Comparison of ENCODE assay signal across 1 cellular context in the genomic region with DNA sequence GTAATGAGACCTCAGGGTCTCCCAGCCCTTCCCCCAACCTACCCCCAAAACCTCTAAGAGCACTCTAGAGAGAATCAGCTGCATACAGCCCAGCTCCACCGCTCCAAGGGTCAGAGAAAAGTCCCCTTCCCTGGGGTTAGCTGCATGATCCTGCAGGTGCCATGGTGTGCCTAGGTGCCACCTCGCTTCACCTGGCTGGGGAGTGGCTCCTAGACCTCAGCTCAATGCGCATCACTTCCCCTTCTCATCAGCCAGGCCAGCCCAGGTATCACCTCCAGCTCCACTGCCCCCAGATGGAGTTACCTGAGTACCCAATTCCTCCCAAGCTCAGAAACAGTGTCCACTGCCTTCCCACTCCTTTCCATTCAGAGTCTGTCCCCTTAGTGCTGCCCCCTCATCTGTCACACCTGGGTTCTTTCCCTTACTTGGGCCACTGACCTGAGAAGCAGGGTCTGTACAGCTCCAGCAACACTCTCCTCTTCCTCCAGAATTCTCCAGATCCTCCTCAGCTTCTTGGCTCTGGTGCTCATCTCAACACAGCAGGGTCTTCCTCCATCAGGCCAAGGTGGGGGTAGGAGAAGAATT.
TF ChIP-seq lines count a peak whose summit lies in the region.

No MANE protein-coding gene starts in this region.

TF ChIP-seq in GM12878, 131 proteins besides CTCF, POLR2A, EP300 and RAD21:
- TF ChIP-seq, protein P1, sequence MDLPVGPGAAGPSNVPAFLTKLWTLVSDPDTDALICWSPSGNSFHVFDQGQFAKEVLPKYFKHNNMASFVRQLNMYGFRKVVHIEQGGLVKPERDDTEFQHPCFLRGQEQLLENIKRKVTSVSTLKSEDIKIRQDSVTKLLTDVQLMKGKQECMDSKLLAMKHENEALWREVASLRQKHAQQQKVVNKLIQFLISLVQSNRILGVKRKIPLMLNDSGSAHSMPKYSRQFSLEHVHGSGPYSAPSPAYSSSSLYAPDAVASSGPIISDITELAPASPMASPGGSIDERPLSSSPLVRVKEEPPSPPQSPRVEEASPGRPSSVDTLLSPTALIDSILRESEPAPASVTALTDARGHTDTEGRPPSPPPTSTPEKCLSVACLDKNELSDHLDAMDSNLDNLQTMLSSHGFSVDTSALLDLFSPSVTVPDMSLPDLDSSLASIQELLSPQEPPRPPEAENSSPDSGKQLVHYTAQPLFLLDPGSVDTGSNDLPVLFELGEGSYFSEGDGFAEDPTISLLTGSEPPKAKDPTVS (IDR thresholded peaks at IDR 0.05; ENCODE audit: low read depth, low read length) = no peak
- 0 out of 2 replicates have a peak, but pooled peaks have one; percentile 11 for TF ChIP-seq SPI1 (IDR thresholded peaks at IDR 0.05; ENCODE audit: borderline replicate concordance, insufficient read depth, low read depth, low read length)
- no peak for TF ChIP-seq BACH1 (IDR thresholded peaks at IDR 0.05; ENCODE audit: borderline replicate concordance)
- no peak for TF ChIP-seq GATAD2B (conservative IDR thresholded peaks at IDR 0.05; ENCODE audit: low read depth)
